In the genomic region with DNA sequence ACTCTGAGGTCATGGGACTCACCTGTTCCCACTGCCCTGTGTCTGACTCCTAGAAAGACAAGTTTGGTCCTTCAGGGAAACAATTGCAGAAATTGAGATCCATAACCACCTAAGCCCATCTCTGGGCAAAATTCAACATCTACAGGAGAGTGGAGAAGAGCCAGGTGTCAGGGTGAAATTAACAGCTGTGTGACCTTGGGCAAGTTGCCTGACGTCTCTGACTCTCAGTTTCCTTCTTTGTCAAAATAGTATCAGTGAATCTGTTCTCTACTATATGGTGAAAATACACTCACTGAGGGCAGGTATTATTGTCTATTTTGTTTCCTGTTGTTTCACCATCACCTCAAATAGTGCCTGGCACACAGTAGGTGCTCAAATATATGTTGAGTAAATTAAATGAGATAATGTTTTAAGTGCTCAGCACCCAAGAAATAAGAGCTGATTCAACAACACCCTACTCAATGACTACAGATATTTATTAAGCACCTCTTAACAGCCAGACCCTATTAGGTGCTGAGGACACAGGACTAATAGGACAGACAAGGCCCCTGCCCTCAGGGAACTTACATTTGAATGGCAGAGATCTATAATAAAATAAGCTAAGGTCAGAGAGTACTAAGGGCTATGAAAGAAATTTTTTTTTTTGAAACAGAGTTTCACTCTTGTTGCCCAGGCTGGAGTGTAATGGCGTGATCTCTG, we compare ENCODE assay signal across 1 cellular context.
TF ChIP-seq lines count a peak whose summit lies in the region.

No MANE protein-coding gene starts in this region.

TF ChIP-seq in WTC11, 78 proteins besides CTCF, POLR2A, EP300 and RAD21 (continued from another document):
- TF ChIP-seq HMGXB4 (CRISPR knock-in tag; IDR thresholded peaks at IDR 0.05) (no peak), TCF7 (CRISPR knock-in tag; IDR thresholded peaks at IDR 0.05; ENCODE audit: low read depth) (no peak), SP1 (CRISPR knock-in tag; conservative IDR thresholded peaks at IDR 0.05) (no peak), KAT7 (CRISPR knock-in tag; IDR thresholded peaks at IDR 0.05; ENCODE audit: borderline replicate concordance) (no peak), NFYB (CRISPR knock-in tag; conservative IDR thresholded peaks at IDR 0.05; ENCODE audit: low read depth) (no peak), NR1H2 (CRISPR knock-in tag; IDR thresholded peaks at IDR 0.05) (no peak), ARID4B (CRISPR knock-in tag; IDR thresholded peaks at IDR 0.05; ENCODE audit: borderline replicate concordance) (no peak), NFE2L1 (CRISPR knock-in tag; IDR thresholded peaks at IDR 0.05) (no peak)
